In genomic region chr4:17816142-17816541, GRCh38 we compare ENCODE assay signal across 24 cellular contexts. TPM values are rescaled to one million over a fixed set of nuclear protein-coding genes. Genes with fewer than 3 reads are reported as not detected.
DNase-seq lines count a peak whose midpoint lies in the region; ATAC-seq and TF ChIP-seq lines count a peak whose summit lies in the region.
"Had no signal": no experiment of that assay in that cellular context is flagged by ENCODE, and none has a peak within 500 bp of the region (broad histone marks: within the 10 kb centered on the region; RNA-seq: fewer than 3 reads in every experiment).

No MANE protein-coding gene starts in this region.

- peaks cover 97% of the 10 kb centered on the region for H3K79me2 ChIP-seq in DND-41 (ENCODE audit: insufficient read depth, low read length)
- peaks cover 70% of the 10 kb centered on the region for H3K79me2 ChIP-seq in osteoblast (ENCODE audit: insufficient read depth, low read length)

- H3K36me3 ChIP-seq in DND-41 (ENCODE audit: insufficient read depth, low read length) (peaks cover 86% of the 10 kb centered on the region), osteoblast (ENCODE audit: insufficient read depth, low read length) (peaks cover 6% of the 10 kb centered on the region)

- intact Hi-C loops in activated CD4-positive, alpha-beta T cell treated with anti-CD3 and anti-CD28 coated beads, Interleukin-2, amount 10 ng/mL, durations not matched to agents 24 days and 14 days (cut with micrococcal nuclease), result loop anchor here (2.0 to 10.0 kb wide), 2 partner anchors 15 to 481 kb away; no protein-coding TSS in a partner anchor
- intact Hi-C loops in activated T-helper 2 cell treated with anti-CD3 and anti-CD28 coated beads, Interferon-gamma antibody, Interleukin-2, Interleukin-4, amounts not matched to agents 10 μg/mL and 5 μg/mL and 100 μg/mL, durations not matched to agents 14 hours and 24 hours and 36 hours (cut with micrococcal nuclease), result loop anchor here (10.0 kb wide), 3 partner anchors 139 to 1591 kb away; partner anchors contain the start of gene TAPT1

- H3K9me3 ChIP-seq in DND-41 (ENCODE audit: insufficient read depth, low read length, severe bottlenecking) (no peaks in the 10 kb centered on the region), osteoblast (ENCODE audit: low read depth, low read length) (no peaks in the 10 kb centered on the region)
- H3K9me3 ChIP-seq: BLaER1 had no signal

- no peaks in the 10 kb centered on the region for H3K27me3 ChIP-seq in DND-41 (ENCODE audit: insufficient read depth, low read length, poor library complexity)
- no peaks in the 10 kb centered on the region for H3K27me3 ChIP-seq in osteoblast (ENCODE audit: insufficient read depth, low read length)
- H3K27me3 ChIP-seq: BLaER1 had no signal

- H3K4me1 Mint-ChIP-seq in activated CD4-positive, alpha-beta T cell treated with anti-CD3 and anti-CD28 coated beads, Interleukin-2, amount 10 ng/mL, durations not matched to agents 24 days and 14 days, result peaks cover 45% of the 10 kb centered on the region
- peaks cover 55% of the 10 kb centered on the region for H3K4me1 Mint-ChIP-seq in activated T-helper 2 cell treated with anti-CD3 and anti-CD28 coated beads, Interferon-gamma antibody, Interleukin-2, Interleukin-4, amounts not matched to agents 10 μg/mL and 5 μg/mL and 100 μg/mL, durations not matched to agents 14 hours and 24 hours and 36 hours (ENCODE audit: low read depth)

- no peaks in the 10 kb centered on the region for H3K27me3 Mint-ChIP-seq in activated CD4-positive, alpha-beta T cell treated with anti-CD3 and anti-CD28 coated beads, Interleukin-2, amount 10 ng/mL, durations not matched to agents 24 days and 14 days
- no peaks in the 10 kb centered on the region for H3K27me3 Mint-ChIP-seq in activated T-helper 2 cell treated with anti-CD3 and anti-CD28 coated beads, Interferon-gamma antibody, Interleukin-2, Interleukin-4, amounts not matched to agents 10 μg/mL and 5 μg/mL and 100 μg/mL, durations not matched to agents 14 hours and 24 hours and 36 hours (ENCODE audit: low read depth)
- H3K27me3 Mint-ChIP-seq: CD4-positive, alpha-beta T cell had no signal

- no peak for TF ChIP-seq CTCF in DND-41 (IDR thresholded peaks at IDR 0.05; ENCODE audit: borderline replicate concordance, extremely low read depth, low read length, poor library complexity, severe bottlenecking)
- no peak for TF ChIP-seq CTCF in osteoblast (IDR thresholded peaks at IDR 0.05; ENCODE audit: extremely low read depth, low read depth, low read length)

- H3K4me2 ChIP-seq in DND-41 (ENCODE audit: insufficient read depth, low read length) (peak overlapping the region; percentile 39; the same call in 1 of the 2 replicates), osteoblast (ENCODE audit: insufficient read depth, low read length) (no peak overlapping the region)
- H3K4me2 ChIP-seq: BLaER1 had no signal

- H3K4me3 ChIP-seq in DND-41 (ENCODE audit: low read depth in 1 of 2, low read length in 2 of 2) (no peak overlapping the region), osteoblast (ENCODE audit: insufficient read depth, low read length) (no peak overlapping the region)
- H3K4me3 ChIP-seq: BLaER1, SK-N-MC had no signal

- H3K36me3 Mint-ChIP-seq in activated CD4-positive, alpha-beta T cell treated with anti-CD3 and anti-CD28 coated beads, Interleukin-2, amount 10 ng/mL, durations not matched to agents 24 days and 14 days (ENCODE audit: low read depth), result peaks cover 39% of the 10 kb centered on the region
- peaks cover 68% of the 10 kb centered on the region for H3K36me3 Mint-ChIP-seq in activated T-helper 2 cell treated with anti-CD3 and anti-CD28 coated beads, Interferon-gamma antibody, Interleukin-2, Interleukin-4, amounts not matched to agents 10 μg/mL and 5 μg/mL and 100 μg/mL, durations not matched to agents 14 hours and 24 hours and 36 hours (ENCODE audit: low read depth)

- no peak overlapping the region for H3K27ac ChIP-seq in DND-41 (ENCODE audit: low read length)
- no peak overlapping the region for H3K27ac ChIP-seq in osteoblast (ENCODE audit: low read depth, low read length)
- H3K27ac ChIP-seq: BLaER1, SK-N-MC had no signal

- H4K20me1 ChIP-seq in DND-41 (ENCODE audit: insufficient read depth, low read length), result peaks cover 25% of the 10 kb centered on the region
- H4K20me1 ChIP-seq in osteoblast (ENCODE audit: insufficient read depth, low read length), result no peaks in the 10 kb centered on the region

- H3K4me3 Mint-ChIP-seq in activated CD4-positive, alpha-beta T cell treated with anti-CD3 and anti-CD28 coated beads, Interleukin-2, amount 10 ng/mL, durations not matched to agents 24 days and 14 days, result no peak overlapping the region
- H3K4me3 Mint-ChIP-seq in activated T-helper 2 cell treated with anti-CD3 and anti-CD28 coated beads, Interferon-gamma antibody, Interleukin-2, Interleukin-4, amounts not matched to agents 10 μg/mL and 5 μg/mL and 100 μg/mL, durations not matched to agents 14 hours and 24 hours and 36 hours (ENCODE audit: low read depth), result no peak overlapping the region
- H3K4me3 Mint-ChIP-seq: CD4-positive, alpha-beta T cell had no signal

- no peaks in the 10 kb centered on the region for H3K9me3 Mint-ChIP-seq in activated CD4-positive, alpha-beta T cell treated with anti-CD3 and anti-CD28 coated beads, Interleukin-2, amount 10 ng/mL, durations not matched to agents 24 days and 14 days
- H3K9me3 Mint-ChIP-seq in activated T-helper 2 cell treated with anti-CD3 and anti-CD28 coated beads, Interferon-gamma antibody, Interleukin-2, Interleukin-4, amounts not matched to agents 10 μg/mL and 5 μg/mL and 100 μg/mL, durations not matched to agents 14 hours and 24 hours and 36 hours, result no peaks in the 10 kb centered on the region
- H3K9me3 Mint-ChIP-seq: CD4-positive, alpha-beta T cell had no signal

- DNase-seq in activated CD4-positive, alpha-beta T cell treated with anti-CD3 and anti-CD28 coated beads, Interleukin-2, amount 10 ng/mL, durations not matched to agents 24 days and 14 days, result peak; percentile 55
- no peak for DNase-seq in activated CD4-positive, alpha-beta T cell treated with anti-CD3 and anti-CD28 coated beads, Interleukin-2, amount 50 U/mL, for 4 hours
- DNase-seq in DND-41, result no peak
- no peak for DNase-seq in activated T-helper 2 cell treated with anti-CD3 and anti-CD28 coated beads, Interferon-gamma antibody, Interleukin-2, Interleukin-4, amounts not matched to agents 10 μg/mL and 5 μg/mL and 100 μg/mL, durations not matched to agents 14 hours and 24 hours and 36 hours (ENCODE audit: low spot score)
- no peak for DNase-seq in osteoblast (ENCODE audit: insufficient read length, low spot score, missing footprints)
- DNase-seq in GF-D8 (lab: John Stamatoyannopoulos, UW), result no peak
- DNase-seq in EL, result no peak
- no peak for DNase-seq in retina
- DNase-seq: CD4-positive, alpha-beta T cell; COR-L47; H7; Karpas-422; MV-4-11; NCI-H1105; NCI-H1436 treated with DMSO at 0.1 percent for 48 hours; NCI-H187 treated with DMSO at 0.1 percent for 48 hours; NCI-H2171 treated with DMSO at 0.1 percent for 48 hours; NCI-H524 treated with DMSO at 0.1 percent for 48 hours; NCI-H774; SIG-M5 had no signal

- H3K9ac ChIP-seq in DND-41 (ENCODE audit: low read depth, low read length), result no peak overlapping the region
- H3K9ac ChIP-seq: BLaER1 had no signal

- no peak for ATAC-seq in DND-41 (ENCODE audit: insufficient read depth, low read depth)

- H3K27ac Mint-ChIP-seq in activated CD4-positive, alpha-beta T cell treated with anti-CD3 and anti-CD28 coated beads, Interleukin-2, amount 10 ng/mL, durations not matched to agents 24 days and 14 days, result no peak overlapping the region
- peak overlapping the region; percentile 19 for H3K27ac Mint-ChIP-seq in activated T-helper 2 cell treated with anti-CD3 and anti-CD28 coated beads, Interferon-gamma antibody, Interleukin-2, Interleukin-4, amounts not matched to agents 10 μg/mL and 5 μg/mL and 100 μg/mL, durations not matched to agents 14 hours and 24 hours and 36 hours
- H3K27ac Mint-ChIP-seq: CD4-positive, alpha-beta T cell had no signal

- no peak overlapping the region for H2AFZ ChIP-seq in DND-41 (ENCODE audit: low read depth, low read length)
- peak overlapping the region; percentile 50 for H2AFZ ChIP-seq in osteoblast (ENCODE audit: low read length)

- H3K4me1 ChIP-seq in DND-41 (ENCODE audit: insufficient read depth, low read length) (peaks cover 38% of the 10 kb centered on the region), osteoblast (ENCODE audit: insufficient read depth, low read length) (peaks cover 32% of the 10 kb centered on the region)

RNA-seq across cellular contexts. Expression of gene NCAPG, which starts 5.4 kb away (rescaled TPM):
- 46.3 and 53.4 TPM in 2 replicates for total RNA-seq in activated CD4-positive, alpha-beta T cell treated with anti-CD3 and anti-CD28 coated beads, Interleukin-2, amount 10 ng/mL, durations not matched to agents 24 days and 14 days
- total RNA-seq in activated T-helper 2 cell treated with anti-CD3 and anti-CD28 coated beads, Interferon-gamma antibody, Interleukin-2, Interleukin-4, amounts not matched to agents 10 μg/mL and 5 μg/mL and 100 μg/mL, durations not matched to agents 14 hours and 24 hours and 36 hours, result 55.9 and 58.2 TPM in 2 replicates
- total RNA-seq in osteoblast, result 4.0 and 5.3 TPM in 2 replicates

RNA-seq across cellular contexts. Expression of gene DCAF16, which starts 5.6 kb away (rescaled TPM):
- 47.1 and 51.4 TPM in 2 replicates for total RNA-seq in activated CD4-positive, alpha-beta T cell treated with anti-CD3 and anti-CD28 coated beads, Interleukin-2, amount 10 ng/mL, durations not matched to agents 24 days and 14 days
- total RNA-seq in activated T-helper 2 cell treated with anti-CD3 and anti-CD28 coated beads, Interferon-gamma antibody, Interleukin-2, Interleukin-4, amounts not matched to agents 10 μg/mL and 5 μg/mL and 100 μg/mL, durations not matched to agents 14 hours and 24 hours and 36 hours, result 41.1 and 41.7 TPM in 2 replicates
- 28.3 and 35.1 TPM in 2 replicates for total RNA-seq in osteoblast

RNA-seq across cellular contexts. Expression of gene FAM184B, which starts 34.7 kb away (rescaled TPM):
- total RNA-seq in activated CD4-positive, alpha-beta T cell treated with anti-CD3 and anti-CD28 coated beads, Interleukin-2, amount 10 ng/mL, durations not matched to agents 24 days and 14 days, result not detected in 2 replicates
- not detected in 2 replicates for total RNA-seq in activated T-helper 2 cell treated with anti-CD3 and anti-CD28 coated beads, Interferon-gamma antibody, Interleukin-2, Interleukin-4, amounts not matched to agents 10 μg/mL and 5 μg/mL and 100 μg/mL, durations not matched to agents 14 hours and 24 hours and 36 hours
- total RNA-seq in osteoblast, result under 0.01 TPM in 1 of 2 replicates, not detected in the other
- total RNA-seq: CD4-positive, alpha-beta T cell; H7; HepG2; HT-29 had no signal
